Comparison of ENCODE assay signal across 17 cellular contexts in genomic region chr17:16820979-16821543, GRCh38.
DNase-seq lines count a peak whose midpoint lies in the region; ATAC-seq and TF ChIP-seq lines count a peak whose summit lies in the region.
"Had no signal": no experiment of that assay in that cellular context is flagged by ENCODE, and none has a peak within 500 bp of the region (broad histone marks: within the 10 kb centered on the region; RNA-seq: fewer than 3 reads in every experiment).

No MANE protein-coding gene starts in this region.

- H3K9me3 ChIP-seq in H9 (ENCODE audit: control insufficient read depth, low read depth, low read length) (no peaks in the 10 kb centered on the region), endodermal cell (ENCODE audit: control insufficient read depth, low read length) (no peaks in the 10 kb centered on the region), thoracic aorta (no peaks in the 10 kb centered on the region), OCI-LY7 (ENCODE audit: low read length) (no peaks in the 10 kb centered on the region)

- WGBS in H9 (ENCODE audit: extremely low coverage, insufficient read length, low lambda C conversion rate), result no CpG with 5 or more reads among the region's 7 CpGs
- 76 to 86% methylated on average over 1 to 3 of the region's 7 CpGs for WGBS in endodermal cell (ENCODE audit: insufficient coverage in 1 of 2, insufficient read length in 1 of 2), 2 experiments

- no peak overlapping the region for H2BK120ac ChIP-seq in H9 (ENCODE audit: low read depth, low read length, poor library complexity, severe bottlenecking)

- H3K9me2 ChIP-seq in OCI-LY7 (ENCODE audit: insufficient read depth, low read length), result no peaks in the 10 kb centered on the region

- H3K4me1 ChIP-seq in H9 (ENCODE audit: insufficient read depth, low read length) (no peaks in the 10 kb centered on the region), endodermal cell (ENCODE audit: control insufficient read depth, insufficient read depth, low read length) (peaks cover 9% of the 10 kb centered on the region), thoracic aorta (ENCODE audit: control insufficient read depth in 1 of 2, low read depth in 2 of 2) (peaks cover 16 to 28% of the 10 kb centered on the region in 2 donors), OCI-LY7 (ENCODE audit: insufficient read depth, low read length, poor library complexity, severe bottlenecking) (no peaks in the 10 kb centered on the region)

- H4K91ac ChIP-seq in H9 (ENCODE audit: insufficient read length, low read depth, low read length), result no peak overlapping the region

- H4K5ac ChIP-seq in H9 (ENCODE audit: insufficient read length, low read depth, low read length), result no peak overlapping the region

- H4K8ac ChIP-seq in H9 (replicated peaks; ENCODE audit: insufficient read length, low read depth, low read length), result no peak overlapping the region

- no peak overlapping the region for H3K27ac ChIP-seq in H9 (ENCODE audit: insufficient read length, low read depth, low read length)
- no peak overlapping the region for H3K27ac ChIP-seq in endodermal cell (ENCODE audit: low read depth, low read length)
- peak overlapping the region; percentile 12 to 36 for H3K27ac ChIP-seq in thoracic aorta
- H3K27ac ChIP-seq in OCI-LY7 (ENCODE audit: low read depth, low read length, poor library complexity, severe bottlenecking), result no peak overlapping the region

- DNase-seq in H9 (peak; percentile 45), endodermal cell (peak; percentile 82), islet precursor cell (peak; percentile 55), thoracic aorta (ENCODE audit: low spot score) (no peak), OCI-LY7 (ENCODE audit: low spot score) (no peak), kidney tubule cell (ENCODE audit: low spot score) (no peak)
- DNase-seq: C1 segment of cervical spinal cord; Calu3; CD4-positive, alpha-beta T cell; DMS 273 treated with DMSO at 0.1 percent for 48 hours; GOT3; HCEC 1CT; HFFc6 had no signal

- H3K18ac ChIP-seq in H9 (ENCODE audit: insufficient read length, low read depth, low read length), result no peak overlapping the region

- no peaks in the 10 kb centered on the region; a peak in 2 of 5 replicates for H3K9me3 Mint-ChIP-seq in H9
- no peaks in the 10 kb centered on the region for H3K9me3 Mint-ChIP-seq in endodermal cell
- H3K9me3 Mint-ChIP-seq: CD4-positive, alpha-beta T cell; HFFc6 had no signal

- H3K4me2 ChIP-seq in H9 (ENCODE audit: insufficient read depth, insufficient read length, low read length) (no peak overlapping the region), OCI-LY7 (ENCODE audit: low read length) (no peak overlapping the region)

- no peak overlapping the region for H2BK15ac ChIP-seq in H9 (ENCODE audit: low read depth, low read length)

- no peaks in the 10 kb centered on the region for H3K23me2 ChIP-seq in H9 (ENCODE audit: insufficient read length, low read depth, low read length, poor library complexity, severe bottlenecking)

- H2AK5ac ChIP-seq in H9 (ENCODE audit: insufficient read length, low read length), result no peak overlapping the region

- POLR2A ChIA-PET in OCI-LY7 (lab: Charles Lee), result no interaction called here

- H3K36me3 Mint-ChIP-seq in H9 (ENCODE audit: insufficient read depth in 1 of 3, low read depth in 3 of 3) (peaks cover 0 to 1% (median 0%) of the 10 kb centered on the region in 3 experiments; a peak in 1 of 7 replicates), endodermal cell (ENCODE audit: low read depth) (no peaks in the 10 kb centered on the region)

- no peak overlapping the region for H3K14ac ChIP-seq in H9 (ENCODE audit: insufficient read depth, low read length)

- H2AFZ ChIP-seq in H9 (ENCODE audit: low read length) (no peak overlapping the region), OCI-LY7 (ENCODE audit: low read length) (no peak overlapping the region)

- H3K27ac Mint-ChIP-seq in H9, result peak overlapping the region in 1 of 3 experiments; percentile 89; a peak in 2 of 7 replicates
- H3K27ac Mint-ChIP-seq in endodermal cell, result no peak overlapping the region
- H3K27ac Mint-ChIP-seq: B cell; CD4-positive, alpha-beta T cell; HFFc6 had no signal

- H3K9ac ChIP-seq in H9 (ENCODE audit: extremely low read depth, insufficient read length, low read length) (no peak overlapping the region), endodermal cell (ENCODE audit: extremely low read depth, low read length, poor library complexity, severe bottlenecking) (no peak overlapping the region)

- intact Hi-C loops in OCI-LY7 (cut with micrococcal nuclease; ENCODE audit: unreplicated experiment), result no loop called here

- no peak overlapping the region for H2BK20ac ChIP-seq in H9 (ENCODE audit: low read depth, low read length, poor library complexity, severe bottlenecking)

- H3K4me1 Mint-ChIP-seq in H9 (peaks cover 16 to 17% of the 10 kb centered on the region in 2 experiments), endodermal cell (peaks cover 25% of the 10 kb centered on the region)
- H3K4me1 Mint-ChIP-seq: B cell had no signal

- H3K4me3 Mint-ChIP-seq in H9 (no peak overlapping the region; a peak in 1 of 5 replicates), endodermal cell (no peak overlapping the region)
- H3K4me3 Mint-ChIP-seq: B cell; CD4-positive, alpha-beta T cell; HFFc6 had no signal

- TF ChIP-seq CTCF in H9 (conservative IDR thresholded peaks at IDR 0.05) (no peak), endodermal cell (conservative IDR thresholded peaks at IDR 0.05) (no peak), thoracic aorta (IDR thresholded peaks at IDR 0.05) (no peak), OCI-LY7 (conservative IDR thresholded peaks at IDR 0.05; ENCODE audit: low read length) (no peak)

- H4K20me1 ChIP-seq in H9 (ENCODE audit: control insufficient read depth, insufficient read depth, insufficient read length) (no peaks in the 10 kb centered on the region), OCI-LY7 (ENCODE audit: insufficient read depth, low read length) (no peaks in the 10 kb centered on the region)

- no peak overlapping the region for H2BK12ac ChIP-seq in H9 (ENCODE audit: insufficient read length, low read depth, low read length)

- ATAC-seq in thoracic aorta (ENCODE audit: insufficient number of reproducible peaks, low FRiP score, low read depth) (no peak), GM21360 (IDR thresholded peaks at IDR 0.05; ENCODE audit: unreplicated experiment) (no peak)
- ATAC-seq: GM12878, HepG2 had no signal

- H2BK5ac ChIP-seq in H9 (ENCODE audit: insufficient read length, low read length), result no peak overlapping the region

- H3K23ac ChIP-seq in H9 (ENCODE audit: insufficient read length, low read depth, low read length), result no peak overlapping the region

- H3K4me3 ChIP-seq in endodermal cell (ENCODE audit: low read length), result no peak overlapping the region
- H3K4me3 ChIP-seq in thoracic aorta, result no peak overlapping the region
- no peak overlapping the region for H3K4me3 ChIP-seq in OCI-LY7 (ENCODE audit: low read depth, low read length, poor library complexity, severe bottlenecking)
- H3K4me3 ChIP-seq: GM12878 had no signal

- no peak overlapping the region for H3K4ac ChIP-seq in H9 (ENCODE audit: low read depth, low read length)

- no peaks in the 10 kb centered on the region for H3K79me1 ChIP-seq in H9 (ENCODE audit: insufficient read depth, low read depth, low read length, poor library complexity, severe bottlenecking)

- H3K27me3 Mint-ChIP-seq in H9 (ENCODE audit: low read depth), result peaks cover 23% of the 10 kb centered on the region
- H3K27me3 Mint-ChIP-seq in endodermal cell (ENCODE audit: insufficient read depth), result peaks cover 21% of the 10 kb centered on the region

- no peaks in the 10 kb centered on the region for H3K27me3 ChIP-seq in H9 (ENCODE audit: insufficient read depth, low read length)
- no peaks in the 10 kb centered on the region for H3K27me3 ChIP-seq in endodermal cell (ENCODE audit: control insufficient read depth, insufficient read depth, low read length, poor library complexity, severe bottlenecking)
- H3K27me3 ChIP-seq in thoracic aorta (replicated peaks; ENCODE audit: insufficient read depth), result no peaks in the 10 kb centered on the region

- H3K36me3 ChIP-seq in endodermal cell (ENCODE audit: control insufficient read depth, insufficient read depth, low read length) (no peaks in the 10 kb centered on the region), thoracic aorta (no peaks in the 10 kb centered on the region), OCI-LY7 (ENCODE audit: insufficient read depth, low read length) (no peaks in the 10 kb centered on the region)

- BruUV-seq in OCI-LY7 (replicated peaks; lab: Mats Ljungman, UMichigan), result no TSS peak

- CTCF ChIA-PET in OCI-LY7 (lab: Charles Lee; ENCODE audit: unreplicated experiment), result no interaction called here

- H3K56ac ChIP-seq in H9 (ENCODE audit: insufficient read length, low read depth, low read length), result no peak overlapping the region

- H3T11ph ChIP-seq in H9 (ENCODE audit: low read length), result no peak overlapping the region

- H3K79me2 ChIP-seq in H9 (ENCODE audit: insufficient read depth, low read length) (no peaks in the 10 kb centered on the region), OCI-LY7 (ENCODE audit: insufficient read depth, low read depth, low read length) (no peaks in the 10 kb centered on the region)

Comparison
In these comparisons a context has a peak if more than half of its experiments do, and no peak if none do; other contexts are left out.
1. DNase-seq: peak in H9 (single experiment), endodermal cell (single experiment) and islet precursor cell (single experiment); none in thoracic aorta (single experiment), OCI-LY7 (single experiment) and kidney tubule cell (single experiment).
2. H3K27ac ChIP-seq: peak in thoracic aorta (2 of 2); none in H9 (single experiment), endodermal cell (single experiment) and OCI-LY7 (single experiment).